In the genomic region with DNA sequence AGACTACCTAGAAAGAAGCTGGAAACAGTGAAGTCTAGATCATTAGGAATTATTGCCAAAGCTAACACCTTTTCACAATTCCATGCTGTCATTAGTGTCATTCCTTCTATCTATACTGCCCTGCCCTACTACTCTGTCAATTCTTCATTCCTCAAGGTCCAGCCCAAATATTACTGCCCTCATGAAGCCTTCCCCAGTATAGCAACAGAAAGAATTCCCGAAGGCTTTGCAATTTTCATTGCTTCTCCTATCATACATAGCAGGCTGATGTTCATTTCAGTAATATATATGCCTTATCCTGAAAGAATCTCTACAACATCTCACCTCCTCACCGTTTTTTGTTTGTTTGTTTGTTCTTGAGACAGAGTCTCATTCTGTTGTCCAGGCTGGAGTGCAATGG, we compare ENCODE assay signal across 24 cellular contexts.
"Had no signal": no experiment of that assay in that cellular context is flagged by ENCODE, and none has a peak within 500 bp of the region (broad histone marks: within the 10 kb centered on the region; RNA-seq: fewer than 3 reads in every experiment).

No MANE protein-coding gene starts in this region.

- H3K4me3 ChIP-seq: coronary artery, esophagus squamous epithelium, gastrocnemius medialis, heart right ventricle, left lung, lower lobe of right lung, mucosa of descending colon had no signal

- DNase-seq: dermis blood vessel endothelial cell; effector CD8-positive, alpha-beta T cell; effector memory CD8-positive, alpha-beta T cell; endodermal cell; erythroblast; esophagus squamous epithelium; foreskin fibroblast; foreskin melanocyte; gastrocnemius medialis; glutamatergic neuron; head of caudate nucleus; heart right ventricle; hippocampal formation; left cardiac atrium; left lung; left ventricle myocardium superior; lower lobe of right lung; mesenchymal stem cell; mucosa of descending colon; naive B cell had no signal

- H3K9me3 Mint-ChIP-seq: effector memory CD8-positive, alpha-beta T cell; mesothelial cell of epicardium had no signal

- H3K4me1 Mint-ChIP-seq: naive B cell had no signal

- H3K36me3 ChIP-seq: esophagus squamous epithelium, gastrocnemius medialis, heart right ventricle, left lung, lower lobe of right lung had no signal

- H3K27ac Mint-ChIP-seq: effector memory CD8-positive, alpha-beta T cell; endodermal cell; mesothelial cell of epicardium; naive B cell had no signal

- H3K36me3 Mint-ChIP-seq: naive B cell had no signal

- ATAC-seq: effector memory CD8-positive, alpha-beta T cell; esophagus mucosa; gastrocnemius medialis; heart right ventricle; left cardiac atrium; left lung; left ventricle myocardium superior; lower lobe of right lung; mucosa of descending colon had no signal

- H3K27ac ChIP-seq: coronary artery, epithelial cell of prostate, esophagus squamous epithelium, gastrocnemius medialis, heart right ventricle, left lung, lower lobe of right lung had no signal

- H3K27me3 Mint-ChIP-seq: effector memory CD8-positive, alpha-beta T cell had no signal

- H3K27me3 ChIP-seq: esophagus squamous epithelium, gastrocnemius medialis, heart right ventricle, left lung had no signal

- H3K4me3 Mint-ChIP-seq: effector memory CD8-positive, alpha-beta T cell; endodermal cell; mesothelial cell of epicardium; naive B cell had no signal

- H3K9me3 ChIP-seq: esophagus squamous epithelium, gastrocnemius medialis, heart right ventricle, left lung, lower lobe of right lung, mucosa of descending colon had no signal
